Comparison of ENCODE assay signal across 8 cellular contexts in genomic region chr6:35370799-35371493, GRCh38. TPM values are rescaled to one million over a fixed set of nuclear protein-coding genes. Genes with fewer than 3 reads are reported as not detected.
DNase-seq lines count a peak whose midpoint lies in the region; ATAC-seq, FAIRE-seq and TF ChIP-seq lines count a peak whose summit lies in the region.

No MANE protein-coding gene starts in this region.

- TF ChIP-seq CTCF in OCI-LY7 (conservative IDR thresholded peaks at IDR 0.05; ENCODE audit: low read length) (no peak), endothelial cell of umbilical vein (IDR thresholded peaks at IDR 0.05; ENCODE audit: extremely low read depth in 1 of 2, insufficient read depth in 1 of 2, low read depth in 1 of 2, low read length in 2 of 2) (no peak), neutrophil (IDR thresholded peaks at IDR 0.05) (no peak)

- no peak for TF ChIP-seq POLR2A in endothelial cell of umbilical vein (IDR thresholded peaks at IDR 0.05; ENCODE audit: low read depth, low read length)

- no peak for ATAC-seq in HG02678 (IDR thresholded peaks at IDR 0.05; ENCODE audit: unreplicated experiment)

- no peaks in the 10 kb centered on the region for H3K9me1 ChIP-seq in endothelial cell of umbilical vein (replicated peaks; ENCODE audit: control insufficient read depth, extremely low read depth, insufficient read depth, low read length)

- H3K9me3 ChIP-seq in OCI-LY7 (ENCODE audit: low read length) (no peaks in the 10 kb centered on the region), endothelial cell of umbilical vein (replicated peaks; ENCODE audit: control insufficient read depth, insufficient read depth, low read length) (no peaks in the 10 kb centered on the region), neutrophil (no peaks in the 10 kb centered on the region)

- CTCF ChIA-PET in OCI-LY7 (lab: Charles Lee; ENCODE audit: unreplicated experiment): interaction anchor here (0.7 kb wide), 2 partner anchors 22 to 25 kb away, joined by 3 read pairs; no protein-coding TSS in a partner anchor
- CTCF ChIA-PET in endothelial cell of umbilical vein (lab: Charles Lee): interaction anchor here (0.9 to 2.1 kb wide), 4 partner anchors 29 to 78 kb away, joined by 3 to 7 read pairs (median 4); partner anchors contain the start of gene PPARD

- peak overlapping the region; percentile 12 for H3K9ac ChIP-seq in endothelial cell of umbilical vein (replicated peaks; ENCODE audit: extremely low read depth, insufficient read depth, low read length)

- H3K27me3 ChIP-seq in endothelial cell of umbilical vein (ENCODE audit: control insufficient read depth in 2 of 2, insufficient read depth in 2 of 2, low read length in 2 of 2) (no peaks in the 10 kb centered on the region), neutrophil (no peaks in the 10 kb centered on the region)

- no TSS peak for BruUV-seq in OCI-LY7 (replicated peaks; lab: Mats Ljungman, UMichigan)
- BruUV-seq in endothelial cell of umbilical vein (replicated peaks; lab: Mats Ljungman, UMichigan): no TSS peak

- dilution Hi-C loops in endothelial cell of umbilical vein (cut with MboI; ENCODE audit: extremely low pct_ligation_motif_present, low sequenced_read_pairs): no loop called here

- POLR2A ChIA-PET in OCI-LY7 (lab: Charles Lee) (interaction anchor here (1.2 kb wide), 1 partner anchor 22 kb away, joined by 5 read pairs; no protein-coding TSS in a partner anchor), endothelial cell of umbilical vein (lab: Charles Lee) (no interaction called here)

- no peaks in the 10 kb centered on the region for H3K9me2 ChIP-seq in OCI-LY7 (ENCODE audit: insufficient read depth, low read length)

- H3K36me3 ChIP-seq in OCI-LY7 (ENCODE audit: insufficient read depth, low read length): no peaks in the 10 kb centered on the region
- H3K36me3 ChIP-seq in endothelial cell of umbilical vein (ENCODE audit: control insufficient read depth in 2 of 2, extremely low read depth in 1 of 2, insufficient read depth in 2 of 2, low read length in 2 of 2): no peaks in the 10 kb centered on the region
- H3K36me3 ChIP-seq in neutrophil: no peaks in the 10 kb centered on the region

- H2AFZ ChIP-seq in OCI-LY7 (ENCODE audit: low read length) (peak overlapping the region; percentile 27; the same call in 1 of the 2 replicates), endothelial cell of umbilical vein (ENCODE audit: low read depth, low read length) (no peak overlapping the region)

- H3K4me2 ChIP-seq in OCI-LY7 (ENCODE audit: low read length) (peak overlapping the region; percentile 52), endothelial cell of umbilical vein (ENCODE audit: insufficient read depth, low read length) (peak overlapping the region; percentile 52)

- H3K27ac ChIP-seq in OCI-LY7 (ENCODE audit: low read depth, low read length, poor library complexity, severe bottlenecking) (peak overlapping the region; percentile 7), endothelial cell of umbilical vein (ENCODE audit: insufficient read depth, low read depth, low read length) (peak overlapping the region; percentile 82), neutrophil (peak overlapping the region; percentile 85)

- H4K20me1 ChIP-seq in OCI-LY7 (ENCODE audit: insufficient read depth, low read length) (no peaks in the 10 kb centered on the region), endothelial cell of umbilical vein (replicated peaks; ENCODE audit: control insufficient read depth, extremely low read depth, insufficient read depth, low read length) (no peaks in the 10 kb centered on the region)

- H3K4me1 ChIP-seq in OCI-LY7 (ENCODE audit: insufficient read depth, low read length, poor library complexity, severe bottlenecking) (peaks cover 36% of the 10 kb centered on the region), endothelial cell of umbilical vein (ENCODE audit: control insufficient read depth, extremely low read depth, insufficient read depth, low read length) (peaks cover 34% of the 10 kb centered on the region), neutrophil (ENCODE audit: control insufficient read depth in 1 of 2, insufficient read depth in 1 of 2, low read depth in 1 of 2, low read length in 1 of 2) (peaks cover 36 to 43% of the 10 kb centered on the region in 2 experiments)

- intact Hi-C loops in OCI-LY7 (cut with micrococcal nuclease; ENCODE audit: unreplicated experiment) (no loop called here), endothelial cell of umbilical vein (cut with micrococcal nuclease) (loop anchor here (1.0 kb wide), 3 partner anchors 20 to 54 kb away; no protein-coding TSS in a partner anchor)

- H3K4me3 ChIP-seq in OCI-LY7 (ENCODE audit: low read depth, low read length, poor library complexity, severe bottlenecking): no peak overlapping the region
- H3K4me3 ChIP-seq in endothelial cell of umbilical vein (replicated peaks in 1 of 3; ENCODE audit: insufficient read depth in 1 of 3, low read depth in 1 of 3, low read length in 3 of 3): no peak overlapping the region
- peak overlapping the region; percentile 23 to 47 for H3K4me3 ChIP-seq in neutrophil (ENCODE audit: low read depth in 1 of 2, low read length in 1 of 2)

- peak; percentile 55 for FAIRE-seq in endothelial cell of umbilical vein (lab: Jason Lieb, UNC)

- no peaks in the 10 kb centered on the region for H3K79me2 ChIP-seq in OCI-LY7 (ENCODE audit: insufficient read depth, low read depth, low read length)
- H3K79me2 ChIP-seq in endothelial cell of umbilical vein (ENCODE audit: control insufficient read depth, insufficient read depth, low read length): peaks cover 12% of the 10 kb centered on the region

- DNase-seq in GF-D8 (lab: John Stamatoyannopoulos, UW) (peak; percentile 43), OCI-LY7 (ENCODE audit: low spot score) (peak; percentile 50), endothelial cell of umbilical vein (ENCODE audit: low read depth, low spot score) (no peak), NCI-H2107 (lab: John Stamatoyannopoulos, UW) (no peak), OCI-M2 (lab: John Stamatoyannopoulos, UW; ENCODE audit: unreplicated experiment) (no peak)
- no peak for DNase-seq in activated effector memory CD4-positive, alpha-beta T cell treated with Interleukin-2 at 50 U/mL for 16 hours

TF ChIP-seq in endothelial cell of umbilical vein, 7 proteins besides CTCF, POLR2A, EP300 and RAD21:
- TF ChIP-seq EZH2 (IDR thresholded peaks at IDR 0.05; ENCODE audit: borderline replicate concordance, low read depth, low read length, severe bottlenecking) (no peak), JUN (IDR thresholded peaks at IDR 0.05; ENCODE audit: borderline replicate concordance, insufficient read depth, insufficient read length, low read depth) (no peak), POLR2AphosphoS5 (IDR thresholded peaks at IDR 0.05; ENCODE audit: insufficient read depth, low read depth, low read length) (no peak), MYC (IDR thresholded peaks at IDR 0.05; ENCODE audit: low read depth, low read length) (no peak), GATA2 (IDR thresholded peaks at IDR 0.05; ENCODE audit: insufficient read depth, insufficient read length, low read depth, low read length) (no peak), FOS (IDR thresholded peaks at IDR 0.05; ENCODE audit: borderline replicate concordance, insufficient read depth, low read length) (no peak)
- TF ChIP-seq, protein P1, sequence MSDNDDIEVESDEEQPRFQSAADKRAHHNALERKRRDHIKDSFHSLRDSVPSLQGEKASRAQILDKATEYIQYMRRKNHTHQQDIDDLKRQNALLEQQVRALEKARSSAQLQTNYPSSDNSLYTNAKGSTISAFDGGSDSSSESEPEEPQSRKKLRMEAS (IDR thresholded peaks at IDR 0.05; ENCODE audit: insufficient read depth, insufficient read length): no peak
TF ChIP-seq in endothelial cell of umbilical vein: peak in this region for 0.

RNA-seq across cellular contexts. Expression of gene PPARD, which starts 28.6 kb away (rescaled TPM):
- 4.6 and 6.1 TPM in 2 replicates for total RNA-seq in OCI-LY7 (2014; rRNA removed; shearing (Covaris generic))
- total RNA-seq in OCI-LY7 (2022) (11.9 and 13.1 TPM in 2 replicates), endothelial cell of umbilical vein (23.4 and 29.2 TPM in 2 replicates)
- polyA plus RNA-seq in endothelial cell of umbilical vein: 29.2 and 32.5 TPM in 2 replicates
- polyA plus RNA-seq in endothelial cell of umbilical vein (2011; cell fraction: cytosol; rRNA removed): 18.4 and 22.5 TPM in 2 replicates
- 23.4 and 24.6 TPM in 2 replicates for polyA plus RNA-seq in endothelial cell of umbilical vein (2011; cell fraction: nucleus; rRNA removed)
- 17.6 and 21.9 TPM in 2 replicates for polyA plus RNA-seq in endothelial cell of umbilical vein (2012)
- 21.0 and 22.8 TPM in 2 replicates for polyA minus RNA-seq in endothelial cell of umbilical vein
- 4.2 TPM for polyA minus RNA-seq in endothelial cell of umbilical vein (2011; cell fraction: cytosol; rRNA and poly(A)+ RNA removed)
- 9.3 and 9.5 TPM in 2 replicates for polyA minus RNA-seq in endothelial cell of umbilical vein (2011; cell fraction: nucleus; rRNA and poly(A)+ RNA removed)

Comparison
In these comparisons a context has a peak if more than half of its experiments do, and no peak if none do; other contexts are left out.
1. DNase-seq: peak in GF-D8 (single experiment) and OCI-LY7 (single experiment); none in endothelial cell of umbilical vein (single experiment), NCI-H2107 (single experiment), OCI-M2 (single experiment) and activated effector memory CD4-positive, alpha-beta T cell treated with Interleukin-2 at 50 U/mL for 16 hours (single experiment).
2. H3K27ac ChIP-seq: peak in every context shown above with its lines; median percentile 85 in neutrophil; 82 in endothelial cell of umbilical vein; 7 in OCI-LY7.
3. H3K4me3 ChIP-seq: peak in neutrophil (2 of 2); none in OCI-LY7 (single experiment) and endothelial cell of umbilical vein (0 of 3).